In the genomic region with DNA sequence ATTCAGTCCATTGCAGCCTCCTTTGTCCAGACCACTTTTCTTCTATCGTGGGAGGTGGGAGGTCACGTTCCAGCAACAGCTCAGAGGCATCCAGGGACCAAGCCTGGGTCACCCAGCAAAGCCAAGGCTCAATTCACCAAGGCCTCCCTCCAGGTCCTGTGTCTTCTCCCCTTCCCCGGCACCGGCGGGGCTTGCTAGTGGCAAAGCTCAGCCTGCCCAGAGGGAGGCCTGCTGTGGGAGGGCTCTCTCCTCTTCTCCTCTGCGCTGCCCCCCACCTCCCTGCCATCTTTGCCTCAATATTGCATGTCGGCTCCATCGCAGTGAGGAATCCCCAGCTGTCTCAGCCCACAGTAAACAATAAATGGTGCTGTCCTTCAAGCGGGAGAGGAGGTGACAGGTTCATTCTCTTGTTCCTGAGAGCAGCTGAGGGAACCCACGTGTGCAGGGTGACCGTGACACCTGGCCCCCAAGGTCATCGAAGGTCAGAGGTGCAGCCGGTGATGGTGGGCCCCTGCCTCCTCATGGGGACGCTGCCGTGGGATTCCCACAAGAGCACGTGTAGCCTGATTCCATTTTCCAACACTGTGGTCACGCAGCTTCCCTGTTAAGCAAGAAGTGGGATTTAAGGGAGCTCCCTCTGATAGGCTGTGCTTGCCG, we compare ENCODE assay signal across 24 cellular contexts.
"Had no signal": no experiment of that assay in that cellular context is flagged by ENCODE, and none has a peak within 500 bp of the region (broad histone marks: within the 10 kb centered on the region; RNA-seq: fewer than 3 reads in every experiment).

No MANE protein-coding gene starts in this region.

- H3K4me3 Mint-ChIP-seq: activated naive CD8-positive, alpha-beta T cell; activated T-cell treated with anti-CD3 and anti-CD28 coated beads, Interleukin-2, amount 50 U/mL, for 24 hours; activated T-helper 17 cell treated with anti-CD3 and anti-CD28 coated beads, Interleukin-2, amount 50 U/mL, for 72 hours; endodermal cell; nephron progenitor cell; stimulated activated naive B cell treated with anti-CD40 and anti-IgM and Interleukin-4, amounts not matched to agents 10 μg/mL and 1 μg/mL and 100 μg/mL, for 72 hours; type B pancreatic cell had no signal

- H3K27me3 ChIP-seq: adrenal gland, gastrocnemius medialis, testis had no signal

- H3K4me3 ChIP-seq: adrenal gland, esophagus squamous epithelium, gastrocnemius medialis, mucosa of descending colon, testis had no signal

- DNase-seq: activated CD4-positive, alpha-beta T cell treated with anti-CD3 and anti-CD28 coated beads for 1 hour; activated CD8-positive, alpha-beta memory T cell treated with anti-CD3 and anti-CD28 coated beads for 24 hours; activated CD8-positive, alpha-beta memory T cell treated with anti-CD3 and anti-CD28 coated beads, Interleukin-2, amount 50 U/mL, for 4 hours; activated T-cell treated with anti-CD3 and anti-CD28 coated beads, Interleukin-2, amount 50 U/mL, for 24 hours; adrenal gland; cerebellar nuclear complex; cortex of kidney; endodermal cell; esophagus squamous epithelium; gastrocnemius medialis; head of caudate nucleus; hypothalamus; left cardiac atrium; mucosa of descending colon; nephron progenitor cell; occipital lobe; stimulated activated CD4-positive, alpha-beta T cell treated with anti-CD3 and anti-CD28 coated beads, Interleukin-2, amount 100 ng/mL, for 48 hours; stimulated activated CD8-positive, alpha-beta memory T cell treated with anti-CD3 and anti-CD28 coated beads, Interleukin-4, amount 100 ng/mL, for 48 hours; stimulated activated naive B cell treated with anti-CD40 and anti-IgM and Interleukin-4, amounts not matched to agents 10 μg/mL and 1 μg/mL and 100 μg/mL, for 72 hours; T-helper 1 cell had no signal

- H3K36me3 Mint-ChIP-seq: stimulated activated naive B cell treated with anti-CD40 and anti-IgM and Interleukin-4, amounts not matched to agents 10 μg/mL and 1 μg/mL and 100 μg/mL, for 72 hours; type B pancreatic cell had no signal

- ATAC-seq: activated T-helper 17 cell treated with anti-CD3 and anti-CD28 coated beads, Interleukin-2, amount 50 U/mL, for 72 hours; gastrocnemius medialis; left cardiac atrium; mucosa of descending colon; stimulated activated naive B cell treated with anti-CD40 and anti-IgM and Interleukin-4, amounts not matched to agents 10 μg/mL and 1 μg/mL and 100 μg/mL, for 72 hours had no signal

- H3K27ac ChIP-seq: gastrocnemius medialis, testis had no signal

- H3K36me3 ChIP-seq: adrenal gland, esophagus squamous epithelium, gastrocnemius medialis had no signal

- H3K9me3 ChIP-seq: adrenal gland, esophagus squamous epithelium, gastrocnemius medialis, mucosa of descending colon, testis had no signal

- H3K4me1 Mint-ChIP-seq: activated T-helper 17 cell treated with anti-CD3 and anti-CD28 coated beads, Interleukin-2, amount 50 U/mL, for 72 hours; stimulated activated naive B cell treated with anti-CD40 and anti-IgM and Interleukin-4, amounts not matched to agents 10 μg/mL and 1 μg/mL and 100 μg/mL, for 72 hours had no signal

- H3K4me1 ChIP-seq: adrenal gland, gastrocnemius medialis had no signal

- H3K27ac Mint-ChIP-seq: activated naive CD8-positive, alpha-beta T cell; activated T-cell treated with anti-CD3 and anti-CD28 coated beads, Interleukin-2, amount 50 U/mL, for 24 hours; activated T-helper 17 cell treated with anti-CD3 and anti-CD28 coated beads, Interleukin-2, amount 50 U/mL, for 72 hours; endodermal cell; nephron progenitor cell; stimulated activated naive B cell treated with anti-CD40 and anti-IgM and Interleukin-4, amounts not matched to agents 10 μg/mL and 1 μg/mL and 100 μg/mL, for 72 hours had no signal

- H3K9me3 Mint-ChIP-seq: type B pancreatic cell had no signal
